Comparison of ENCODE assay signal across 8 cellular contexts in the genomic region with DNA sequence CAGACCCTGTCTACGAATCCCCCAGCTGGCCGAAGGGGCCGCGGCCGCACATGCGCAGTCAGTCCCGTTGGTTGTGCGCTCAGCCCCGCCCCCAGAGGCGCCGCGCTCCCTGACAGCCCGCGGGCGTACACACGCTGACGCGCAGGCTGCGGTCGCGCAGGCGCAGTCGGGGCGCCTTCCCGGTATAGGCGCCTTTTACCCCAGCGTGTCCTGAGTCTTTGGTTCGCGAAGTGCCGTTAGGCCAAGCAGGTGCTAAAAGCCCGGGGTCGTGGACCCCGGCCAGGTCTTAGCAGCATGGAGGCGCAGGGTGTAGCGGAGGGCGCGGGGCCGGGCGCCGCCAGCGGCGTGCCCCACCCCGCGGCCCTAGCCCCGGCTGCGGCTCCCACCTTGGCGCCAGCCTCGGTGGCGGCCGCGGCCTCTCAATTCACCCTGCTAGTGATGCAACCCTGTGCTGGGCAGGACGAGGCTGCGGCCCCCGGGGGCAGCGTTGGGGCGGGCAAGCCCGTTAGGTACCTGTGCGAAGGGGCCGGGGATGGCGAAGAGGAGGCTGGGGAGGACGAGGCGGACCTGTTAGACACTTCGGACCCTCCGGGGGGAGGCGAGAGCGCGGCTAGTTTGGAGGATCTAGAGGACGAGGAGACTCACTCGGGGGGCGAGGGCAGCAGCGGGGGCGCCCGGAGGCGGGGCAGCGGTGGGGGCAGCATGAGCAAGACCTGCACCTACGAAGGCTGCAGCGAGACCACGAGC. TPM values are rescaled to one million over a fixed set of nuclear protein-coding genes. Genes with fewer than 3 reads are reported as not detected.
A peak's percentile ranks its signal among the peaks of the same experiment; 100 is the strongest.
DNase-seq lines count a peak whose midpoint lies in the region; TF ChIP-seq lines count a peak whose summit lies in the region.

A gene with protein sequence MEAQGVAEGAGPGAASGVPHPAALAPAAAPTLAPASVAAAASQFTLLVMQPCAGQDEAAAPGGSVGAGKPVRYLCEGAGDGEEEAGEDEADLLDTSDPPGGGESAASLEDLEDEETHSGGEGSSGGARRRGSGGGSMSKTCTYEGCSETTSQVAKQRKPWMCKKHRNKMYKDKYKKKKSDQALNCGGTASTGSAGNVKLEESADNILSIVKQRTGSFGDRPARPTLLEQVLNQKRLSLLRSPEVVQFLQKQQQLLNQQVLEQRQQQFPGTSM (plus strand): TSS at position 159 of the 747 bp plus-strand sequence. CDS start 136 bp downstream, at position 295.

- H3K4me3 ChIP-seq in neutrophil (ENCODE audit: low read depth in 1 of 2, low read length in 1 of 2) = peak within 1 kb of the TSS; percentile 82 to 92

- DNase-seq in G401 (ENCODE audit: low spot score) (peak; percentile 90), H4 (ENCODE audit: low spot score) (peak; percentile 64), LoVo (ENCODE audit: low spot score) (peak; percentile 90), SIG-M5 treated with dmso at 0.1 percent for 504 hours (lab: John Stamatoyannopoulos, UW; ENCODE audit: unreplicated experiment) (peak; percentile 79), activated gamma-delta T cell treated with Interleukin-2 at 50 U/mL for 16 hours (peak; percentile 90), foreskin melanocyte (peak; percentile 69), substantia nigra (lab: John Stamatoyannopoulos, UW) (peak; percentile 44 to 95 (median 84))

- peak; percentile 38 for TF ChIP-seq CTCF in neutrophil (IDR thresholded peaks at IDR 0.05)

- H3K27ac ChIP-seq in neutrophil = peak within 1 kb of the TSS; percentile 82
- H3K27ac ChIP-seq in substantia nigra (ENCODE audit: low read depth, low read length, poor library complexity, severe bottlenecking) = peak within 1 kb of the TSS; percentile 66

- H3K36me3 ChIP-seq in neutrophil = no peaks in the 10 kb centered on the region

- H3K27me3 ChIP-seq in neutrophil = no peaks in the 10 kb centered on the region

- H3K9me3 ChIP-seq in neutrophil = no peaks in the 10 kb centered on the region

- H3K4me1 ChIP-seq in neutrophil (ENCODE audit: control insufficient read depth in 1 of 2, insufficient read depth in 1 of 2, low read depth in 1 of 2, low read length in 1 of 2) = peaks cover 22 to 23% of the 10 kb centered on the region in 2 experiments

- in situ Hi-C loops in G401 (cut with HindIII; ENCODE audit: low sequenced_read_pairs) = no loop called here

RNA-seq across cellular contexts. Expression of the gene that starts here (rescaled TPM):
- 11.6 and 12.6 TPM in 2 replicates for total RNA-seq in G401 (2014; rRNA removed; shearing (Covaris generic))
- 1.0 and 1.7 TPM in 2 replicates for total RNA-seq in H4 (2014; rRNA removed; shearing (Covaris generic))

Comparison
In these comparisons a context has a peak if more than half of its experiments do, and no peak if none do; other contexts are left out.
1. Peak in every context shown above with its lines: DNase-seq, H3K4me3 ChIP-seq and H3K27ac ChIP-seq.